ENCODE assay signal across 15 cellular contexts in the genomic region with DNA sequence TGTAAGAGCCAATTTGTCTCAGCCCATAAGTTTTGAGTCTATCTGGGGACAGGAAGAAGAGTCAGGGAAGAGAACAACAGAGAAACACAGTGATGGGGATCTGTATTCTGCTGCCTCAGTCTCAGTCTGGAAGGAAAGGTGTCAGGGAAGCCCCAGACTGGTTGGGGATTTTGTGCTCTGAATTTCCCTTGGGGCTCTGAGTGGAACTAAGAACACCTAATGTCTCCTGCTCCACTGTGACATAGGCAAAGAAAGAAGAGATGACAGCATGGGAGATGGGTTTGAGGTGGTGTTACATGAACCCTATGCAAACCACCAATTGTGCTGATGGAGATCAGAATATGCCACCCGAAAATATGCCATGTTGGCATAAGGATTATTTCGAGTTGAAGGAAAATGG.
DNase-seq lines count a peak whose midpoint lies in the region; ATAC-seq and TF ChIP-seq lines count a peak whose summit lies in the region.
"Had no signal": no experiment of that assay in that cellular context is flagged by ENCODE, and none has a peak within 500 bp of the region (broad histone marks: within the 10 kb centered on the region; RNA-seq: fewer than 3 reads in every experiment).

No MANE protein-coding gene starts in this region.

- 86 to 100% methylated on average over 2 of the region's 2 CpGs for WGBS in upper lobe of left lung, 2 donors
- WGBS in sigmoid colon, 2 donors = 90 to 94% methylated on average over 2 of the region's 2 CpGs

- no peaks in the 10 kb centered on the region for H3K9me3 ChIP-seq in upper lobe of left lung
- H3K9me3 ChIP-seq in sigmoid colon = no peaks in the 10 kb centered on the region
- H3K9me3 ChIP-seq: BE2C, breast epithelium had no signal

- TF ChIP-seq POLR2A in upper lobe of left lung (IDR thresholded peaks at IDR 0.05) (no peak), sigmoid colon (IDR thresholded peaks at IDR 0.05) (no peak)

- ATAC-seq in GM19025 (IDR thresholded peaks at IDR 0.05; ENCODE audit: low read depth, unreplicated experiment) (peak; percentile 89), HG02588 (IDR thresholded peaks at IDR 0.05; ENCODE audit: unreplicated experiment) (peak; percentile 73), HG03460 (IDR thresholded peaks at IDR 0.05; ENCODE audit: unreplicated experiment) (peak; percentile 89), upper lobe of left lung (ENCODE audit: low FRiP score in 2 of 2) (no peak)

- H3K27me3 ChIP-seq in upper lobe of left lung = no peaks in the 10 kb centered on the region
- no peaks in the 10 kb centered on the region for H3K27me3 ChIP-seq in sigmoid colon
- H3K27me3 ChIP-seq: BE2C, breast epithelium had no signal

- H3K4me3 ChIP-seq in upper lobe of left lung = no peak overlapping the region
- H3K4me3 ChIP-seq in sigmoid colon = no peak overlapping the region
- H3K4me3 ChIP-seq: breast epithelium had no signal

- H3K4me1 ChIP-seq in upper lobe of left lung (peaks cover 0 to 10% (median 7%) of the 10 kb centered on the region in 4 donors), sigmoid colon (no peaks in the 10 kb centered on the region)
- H3K4me1 ChIP-seq: breast epithelium had no signal

- no peak for TF ChIP-seq EP300 in upper lobe of left lung (IDR thresholded peaks at IDR 0.05)
- no peak for TF ChIP-seq EP300 in sigmoid colon (IDR thresholded peaks at IDR 0.05)

- no peak overlapping the region for H3K27ac ChIP-seq in upper lobe of left lung
- H3K27ac ChIP-seq in sigmoid colon = no peak overlapping the region
- H3K27ac ChIP-seq: breast epithelium had no signal

- intact Hi-C loops in sigmoid colon (cut with DNase I) = no loop called here

- H3K36me3 ChIP-seq in upper lobe of left lung = no peaks in the 10 kb centered on the region
- H3K36me3 ChIP-seq in sigmoid colon = no peaks in the 10 kb centered on the region
- H3K36me3 ChIP-seq: BE2C, breast epithelium had no signal

- TF ChIP-seq CTCF in GM13976 (IDR thresholded peaks at IDR 0.05; ENCODE audit: borderline replicate concordance, control extremely low read depth, extremely low read depth, insufficient read depth, missing control alignments) (no peak), upper lobe of left lung (IDR thresholded peaks at IDR 0.05) (no peak), sigmoid colon (IDR thresholded peaks at IDR 0.05) (no peak)

- in situ Hi-C loops in GM13976 (cut with MboI; ENCODE audit: low sequenced_read_pairs, unreplicated experiment) = no loop called here

- DNase-seq in GM13976 (ENCODE audit: low spot score) = peak; percentile 50
- DNase-seq in upper lobe of left lung = no peak
- DNase-seq in NCI-H748 treated with DMSO at 0.1 percent for 48 hours (lab: John Stamatoyannopoulos, UW) = no peak
- DNase-seq in sigmoid colon = no peak
- no peak for DNase-seq in stimulated activated CD4-positive, alpha-beta T cell treated with anti-CD3 and anti-CD28 coated beads, Interleukin-2, amount 100 ng/mL, for 48 hours
- DNase-seq: activated CD4-positive, alpha-beta T cell treated with anti-CD3 and anti-CD28 coated beads, Interleukin-2, amount 10 ng/mL, durations not matched to agents 7 days and 5 days; BE2C; DMS79 treated with DMSO at 0.1 percent for 48 hours; effector memory CD4-positive, alpha-beta T cell; NCI-H1105 treated with DMSO at 0.1 percent for 48 hours; NCI-H446 treated with DMSO at 0.1 percent for 48 hours had no signal

Comparison
In these comparisons a context has a peak if more than half of its experiments do, and no peak if none do; other contexts are left out.
1. ATAC-seq: peak in GM19025 (single experiment), HG02588 (single experiment) and HG03460 (single experiment); none in upper lobe of left lung (0 of 2).